8 cellular contexts compared by ENCODE assay signal in the genomic region with DNA sequence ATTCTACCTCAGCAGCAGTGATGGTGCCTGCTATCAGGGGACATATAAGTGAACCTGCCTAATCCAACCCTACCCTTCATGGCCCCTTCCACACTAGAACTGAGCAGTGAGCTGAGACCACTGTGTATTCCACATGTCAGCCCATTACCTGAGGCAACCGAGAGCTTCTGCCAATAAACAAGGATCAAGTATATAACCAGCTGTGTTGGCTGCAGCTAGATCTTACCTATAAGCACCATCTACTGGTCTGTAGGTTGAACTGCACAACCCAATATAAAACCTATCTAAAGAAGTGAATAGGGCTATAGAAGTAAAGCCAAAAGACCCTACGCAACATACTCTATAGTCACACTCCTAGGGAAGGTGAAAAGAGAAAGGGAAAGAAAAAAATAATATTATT.
DNase-seq lines count a peak whose midpoint lies in the region; ATAC-seq and TF ChIP-seq lines count a peak whose summit lies in the region.

No MANE protein-coding gene starts in this region.

- TF ChIP-seq CTCF in SU-DHL-6 (IDR thresholded peaks at IDR 0.05; ENCODE audit: insufficient read depth, low read length, poor library complexity, severe bottlenecking): peak; percentile 54

- H3K36me3 ChIP-seq in SU-DHL-6 (ENCODE audit: low read length): no peaks in the 10 kb centered on the region

- POLR2A ChIA-PET in activated CD4-positive, alpha-beta memory T cell treated with anti-CD3 and anti-CD28 coated beads, Interleukin-2, amount 10 ng/mL, durations not matched to agents 7 days and 5 days (lab: Charles Lee): no interaction called here

- H3K4me3 ChIP-seq in SU-DHL-6 (ENCODE audit: insufficient read depth, low read length, poor library complexity, severe bottlenecking): no peak overlapping the region

- peak; percentile 77 for ATAC-seq in GM21526 (IDR thresholded peaks at IDR 0.05; ENCODE audit: low FRiP score, unreplicated experiment)
- peak; percentile 69 to 73 for ATAC-seq in stimulated activated naive B cell treated with anti-CD40 and anti-IgM and Interleukin-4, amounts not matched to agents 10 μg/mL and 1 μg/mL and 100 μg/mL, for 72 hours (replicated peaks)

- H3K9ac ChIP-seq in SU-DHL-6 (ENCODE audit: low read length): no peak overlapping the region

- no peaks in the 10 kb centered on the region for H3F3A ChIP-seq in SU-DHL-6 (ENCODE audit: insufficient read depth)

- no peaks in the 10 kb centered on the region for H3K36me3 Mint-ChIP-seq in stimulated activated naive B cell treated with anti-CD40 and anti-IgM and Interleukin-4, amounts not matched to agents 10 μg/mL and 1 μg/mL and 100 μg/mL, for 72 hours
- no peaks in the 10 kb centered on the region for H3K36me3 Mint-ChIP-seq in activated CD4-positive, alpha-beta memory T cell treated with anti-CD3 and anti-CD28 coated beads, Interleukin-2, amount 10 ng/mL, durations not matched to agents 7 days and 5 days (ENCODE audit: low read depth)

- no peak overlapping the region for H3K4me2 ChIP-seq in SU-DHL-6 (ENCODE audit: low read depth, low read length, poor library complexity, severe bottlenecking)

- H4K20me1 ChIP-seq in SU-DHL-6 (ENCODE audit: low read depth, low read length): no peaks in the 10 kb centered on the region

- H3K79me2 ChIP-seq in SU-DHL-6 (ENCODE audit: insufficient read depth, low read length): no peaks in the 10 kb centered on the region

- H3K27me3 ChIP-seq in SU-DHL-6 (ENCODE audit: low read length): no peaks in the 10 kb centered on the region

- DNase-seq in Daoy (ENCODE audit: low read depth): peak; percentile 42
- peak; percentile 51 to 65 for DNase-seq in Kasumi-1 (lab: John Stamatoyannopoulos, UW)
- DNase-seq in foreskin melanocyte: peak; percentile 28
- no peak for DNase-seq in stimulated activated naive B cell treated with anti-CD40 and anti-IgM and Interleukin-4, amounts not matched to agents 10 μg/mL and 1 μg/mL and 100 μg/mL, for 72 hours
- no peak for DNase-seq in activated CD4-positive, alpha-beta memory T cell treated with anti-CD3 and anti-CD28 coated beads, Interleukin-2, amount 10 ng/mL, durations not matched to agents 7 days and 5 days
- DNase-seq in NCI-H2227 treated with DMSO at 0.1 percent for 48 hours (lab: John Stamatoyannopoulos, UW): no peak

- H3K4me1 Mint-ChIP-seq in stimulated activated naive B cell treated with anti-CD40 and anti-IgM and Interleukin-4, amounts not matched to agents 10 μg/mL and 1 μg/mL and 100 μg/mL, for 72 hours: peaks cover 0 to 6% of the 10 kb centered on the region in 2 donors
- H3K4me1 Mint-ChIP-seq in activated CD4-positive, alpha-beta memory T cell treated with anti-CD3 and anti-CD28 coated beads, Interleukin-2, amount 10 ng/mL, durations not matched to agents 7 days and 5 days: no peaks in the 10 kb centered on the region

- no peak overlapping the region for H2AFZ ChIP-seq in SU-DHL-6 (ENCODE audit: low read depth, low read length, severe bottlenecking)

- H3K9me3 ChIP-seq in SU-DHL-6 (ENCODE audit: insufficient read depth, low read length): no peaks in the 10 kb centered on the region

- no peaks in the 10 kb centered on the region for H3K9me2 ChIP-seq in SU-DHL-6 (replicated peaks; ENCODE audit: insufficient read depth, low read length)

- H3K27ac ChIP-seq in SU-DHL-6 (ENCODE audit: low read depth, low read length): no peak overlapping the region

- H3K27me3 Mint-ChIP-seq in stimulated activated naive B cell treated with anti-CD40 and anti-IgM and Interleukin-4, amounts not matched to agents 10 μg/mL and 1 μg/mL and 100 μg/mL, for 72 hours: peaks cover 8 to 15% of the 10 kb centered on the region in 2 donors
- H3K27me3 Mint-ChIP-seq in activated CD4-positive, alpha-beta memory T cell treated with anti-CD3 and anti-CD28 coated beads, Interleukin-2, amount 10 ng/mL, durations not matched to agents 7 days and 5 days: no peaks in the 10 kb centered on the region

- H3K4me3 Mint-ChIP-seq in stimulated activated naive B cell treated with anti-CD40 and anti-IgM and Interleukin-4, amounts not matched to agents 10 μg/mL and 1 μg/mL and 100 μg/mL, for 72 hours: no peak overlapping the region
- no peak overlapping the region for H3K4me3 Mint-ChIP-seq in activated CD4-positive, alpha-beta memory T cell treated with anti-CD3 and anti-CD28 coated beads, Interleukin-2, amount 10 ng/mL, durations not matched to agents 7 days and 5 days

- H3K27ac Mint-ChIP-seq in stimulated activated naive B cell treated with anti-CD40 and anti-IgM and Interleukin-4, amounts not matched to agents 10 μg/mL and 1 μg/mL and 100 μg/mL, for 72 hours: no peak overlapping the region
- H3K27ac Mint-ChIP-seq in activated CD4-positive, alpha-beta memory T cell treated with anti-CD3 and anti-CD28 coated beads, Interleukin-2, amount 10 ng/mL, durations not matched to agents 7 days and 5 days: no peak overlapping the region

- CTCF ChIA-PET in activated CD4-positive, alpha-beta memory T cell treated with anti-CD3 and anti-CD28 coated beads, Interleukin-2, amount 10 ng/mL, durations not matched to agents 7 days and 5 days (lab: Charles Lee): interaction anchor here (0.6 to 2.3 kb wide), 6 partner anchors 10 to 907 kb away, joined by 3 to 11 read pairs (median 4); no protein-coding TSS in a partner anchor

- peaks cover 4 to 7% of the 10 kb centered on the region in 2 donors for H3K9me3 Mint-ChIP-seq in stimulated activated naive B cell treated with anti-CD40 and anti-IgM and Interleukin-4, amounts not matched to agents 10 μg/mL and 1 μg/mL and 100 μg/mL, for 72 hours
- H3K9me3 Mint-ChIP-seq in activated CD4-positive, alpha-beta memory T cell treated with anti-CD3 and anti-CD28 coated beads, Interleukin-2, amount 10 ng/mL, durations not matched to agents 7 days and 5 days: no peaks in the 10 kb centered on the region

Comparison
In these comparisons a context has a peak if more than half of its experiments do, and no peak if none do; other contexts are left out.
1. DNase-seq: peak in Daoy (single experiment), Kasumi-1 (2 of 2) and foreskin melanocyte (single experiment); none in stimulated activated naive B cell treated with anti-CD40 and anti-IgM and Interleukin-4, amounts not matched to agents 10 μg/mL and 1 μg/mL and 100 μg/mL, for 72 hours (single experiment), activated CD4-positive, alpha-beta memory T cell treated with anti-CD3 and anti-CD28 coated beads, Interleukin-2, amount 10 ng/mL, durations not matched to agents 7 days and 5 days (single experiment) and NCI-H2227 treated with DMSO at 0.1 percent for 48 hours (single experiment).